Comparison of ENCODE assay signal across 13 cellular contexts in genomic region chr7:148783801-148784527, GRCh38.
"Had no signal": no experiment of that assay in that cellular context is flagged by ENCODE, and none has a peak within 500 bp of the region (broad histone marks: within the 10 kb centered on the region; RNA-seq: fewer than 3 reads in every experiment).

No MANE protein-coding gene starts in this region.

- H3K4me3 Mint-ChIP-seq: activated B cell treated with CpG ODN at 0.5 μM for 24 hours; activated CD4-positive, alpha-beta T cell treated with anti-CD3 and anti-CD28 coated beads, Interleukin-2, amount 10 ng/mL, durations not matched to agents 7 days and 5 days; activated naive CD4-positive, alpha-beta T cell treated with anti-CD3 and anti-CD28 coated beads, Interleukin-2, amount 10 ng/mL, durations not matched to agents 7 days and 5 days; neural progenitor cell; T-helper 17 cell had no signal

- H3K27me3 ChIP-seq: gastroesophageal sphincter, neural progenitor cell, ovary, spleen, stomach had no signal

- H3K27ac Mint-ChIP-seq: activated B cell treated with CpG ODN at 0.5 μM for 24 hours; activated CD4-positive, alpha-beta T cell treated with anti-CD3 and anti-CD28 coated beads, Interleukin-2, amount 10 ng/mL, durations not matched to agents 7 days and 5 days; activated naive CD4-positive, alpha-beta T cell treated with anti-CD3 and anti-CD28 coated beads, Interleukin-2, amount 10 ng/mL, durations not matched to agents 7 days and 5 days; neural progenitor cell; T-helper 17 cell had no signal

- H3K4me1 ChIP-seq: gastroesophageal sphincter, neural progenitor cell, spleen, stomach had no signal

- H3K4me1 Mint-ChIP-seq: activated B cell treated with CpG ODN at 0.5 μM for 24 hours; activated CD4-positive, alpha-beta T cell treated with anti-CD3 and anti-CD28 coated beads, Interleukin-2, amount 10 ng/mL, durations not matched to agents 7 days and 5 days; activated naive CD4-positive, alpha-beta T cell treated with anti-CD3 and anti-CD28 coated beads, Interleukin-2, amount 10 ng/mL, durations not matched to agents 7 days and 5 days; neural progenitor cell had no signal

- H3K4me2 ChIP-seq: neural progenitor cell had no signal

- H3K36me3 ChIP-seq: ovary had no signal

- H3K9ac ChIP-seq: neural progenitor cell had no signal

- H2AFZ ChIP-seq: neural progenitor cell had no signal

- DNase-seq: activated B cell treated with CpG ODN at 0.5 μM for 24 hours; activated CD4-positive, alpha-beta T cell treated with anti-CD3 and anti-CD28 coated beads, Interleukin-2, amount 10 ng/mL, durations not matched to agents 7 days and 5 days; activated CD8-positive, alpha-beta memory T cell treated with anti-CD3 and anti-CD28 coated beads, Interleukin-2, amount 50 U/mL, for 48 hours; activated naive CD4-positive, alpha-beta T cell treated with anti-CD3 and anti-CD28 coated beads, Interleukin-2, amount 10 ng/mL, durations not matched to agents 7 days and 5 days; ovary; spleen; stomach; T-helper 17 cell had no signal

- H3K27me3 Mint-ChIP-seq: activated B cell treated with CpG ODN at 0.5 μM for 24 hours; activated CD4-positive, alpha-beta T cell treated with anti-CD3 and anti-CD28 coated beads, Interleukin-2, amount 10 ng/mL, durations not matched to agents 7 days and 5 days; activated naive CD4-positive, alpha-beta T cell treated with anti-CD3 and anti-CD28 coated beads, Interleukin-2, amount 10 ng/mL, durations not matched to agents 7 days and 5 days; T-helper 17 cell had no signal

- H3K27ac ChIP-seq: gastroesophageal sphincter, neural progenitor cell, ovary, spleen, stomach, thoracic aorta had no signal

- H3K9me3 Mint-ChIP-seq: activated B cell treated with CpG ODN at 0.5 μM for 24 hours; activated CD4-positive, alpha-beta T cell treated with anti-CD3 and anti-CD28 coated beads, Interleukin-2, amount 10 ng/mL, durations not matched to agents 7 days and 5 days; activated naive CD4-positive, alpha-beta T cell treated with anti-CD3 and anti-CD28 coated beads, Interleukin-2, amount 10 ng/mL, durations not matched to agents 7 days and 5 days; neural progenitor cell had no signal

- ATAC-seq: gastroesophageal sphincter, sciatic nerve, T-helper 17 cell had no signal

- H3K4me3 ChIP-seq: gastroesophageal sphincter, lung, neural progenitor cell, ovary, spleen, stomach, thoracic aorta had no signal

- H3K9me3 ChIP-seq: gastroesophageal sphincter, ovary, spleen, stomach, thoracic aorta had no signal
